Comparison of ENCODE assay signal across 26 cellular contexts in genomic region chr10:22978287-22978686, GRCh38. TPM values are rescaled to one million over a fixed set of nuclear protein-coding genes. Genes with fewer than 3 reads are reported as not detected.
DNase-seq lines count a peak whose midpoint lies in the region; ATAC-seq and TF ChIP-seq lines count a peak whose summit lies in the region.
"Had no signal": no experiment of that assay in that cellular context is flagged by ENCODE, and none has a peak within 500 bp of the region (broad histone marks: within the 10 kb centered on the region; RNA-seq: fewer than 3 reads in every experiment).

No MANE protein-coding gene starts in this region.

- DNase-seq in BE2C (peak; percentile 11), LHCN-M2 (ENCODE audit: low read depth) (peak; percentile 63), Right ventricle myocardium superior (no peak), SIG-M5 treated with dmso at 0.1 percent for 504 hours (lab: John Stamatoyannopoulos, UW; ENCODE audit: unreplicated experiment) (no peak)
- DNase-seq: activated CD4-positive, CD25-positive, alpha-beta regulatory T cell; activated naive CD8-positive, alpha-beta T cell treated with anti-CD3 and anti-CD28 coated beads, Interleukin-2, amount 50 U/mL, for 24 hours; activated T-cell treated with anti-CD3 and anti-CD28 coated beads, Interleukin-2, amount 50 U/mL, for 72 hours; mammary epithelial cell; NCI-H524; nephron progenitor cell; sigmoid colon; stimulated activated CD4-positive, alpha-beta T cell treated with anti-CD3 and anti-CD28 coated beads, Interleukin-4, amount 100 ng/mL, for 4 hours; T-helper 1 cell; upper lobe of left lung had no signal

- H3K4me3 ChIP-seq in BE2C (ENCODE audit: low read depth, low read length): no peak overlapping the region
- H3K4me3 ChIP-seq: BLaER1, gastroesophageal sphincter, HAP-1, hepatocyte, sigmoid colon, upper lobe of left lung had no signal

- H3K4me1 ChIP-seq in BE2C: peaks cover 20% of the 10 kb centered on the region
- H3K4me1 ChIP-seq: BLaER1, gastroesophageal sphincter, sigmoid colon, upper lobe of left lung had no signal

- no peaks in the 10 kb centered on the region for H3K9me3 ChIP-seq in BE2C
- H3K9me3 ChIP-seq: BLaER1, gastroesophageal sphincter, HAP-1, sigmoid colon, upper lobe of left lung had no signal

- intact Hi-C loops in Right ventricle myocardium superior (cut with DNase I): no loop called here

- ATAC-seq in Right ventricle myocardium superior (ENCODE audit: poor library complexity): no peak
- no peak for ATAC-seq in GM21515 (IDR thresholded peaks at IDR 0.05; ENCODE audit: unreplicated experiment)
- no peak for ATAC-seq in HG03469 (IDR thresholded peaks at IDR 0.05; ENCODE audit: unreplicated experiment)
- ATAC-seq: activated naive CD8-positive, alpha-beta T cell treated with anti-CD3 and anti-CD28 coated beads, Interleukin-2, amount 50 U/mL, for 24 hours; activated T-cell treated with anti-CD3 and anti-CD28 coated beads, Interleukin-2, amount 50 U/mL, for 72 hours; gastroesophageal sphincter had no signal

- H3K36me3 ChIP-seq in BE2C: no peaks in the 10 kb centered on the region
- H3K36me3 ChIP-seq: BLaER1, gastroesophageal sphincter, HAP-1, sigmoid colon, upper lobe of left lung had no signal

- peak overlapping the region; percentile 76 for H3K27ac ChIP-seq in VCaP
- H3K27ac ChIP-seq in layer of hippocampus (ENCODE audit: low read depth, low read length): peak overlapping the region; percentile 21
- H3K27ac ChIP-seq: BLaER1, gastroesophageal sphincter, hepatocyte, sigmoid colon, upper lobe of left lung had no signal

- TF ChIP-seq CTCF in BE2C (IDR thresholded peaks at IDR 0.05; ENCODE audit: low read depth, low read length) (no peak), VCaP (conservative IDR thresholded peaks at IDR 0.05) (no peak)

- no peaks in the 10 kb centered on the region for H3K27me3 ChIP-seq in BE2C
- H3K27me3 ChIP-seq in layer of hippocampus (ENCODE audit: control insufficient read depth, insufficient read depth, low read length): no peaks in the 10 kb centered on the region
- H3K27me3 ChIP-seq: BLaER1, gastroesophageal sphincter, hepatocyte, sigmoid colon, upper lobe of left lung had no signal

RNA-seq across cellular contexts. Expression of gene ARMC3, which starts 50.4 kb away (rescaled TPM):
- polyA plus RNA-seq in BE2C (2012; ENCODE audit: insufficient read depth, insufficient read length, low read depth): not detected
- total RNA-seq in LHCN-M2 (2014; rRNA removed) (not detected in 2 replicates), Right ventricle myocardium superior (not detected)
- polyA plus RNA-seq in LHCN-M2 (2012): not detected
- total RNA-seq: activated T-cell treated with anti-CD3 and anti-CD28 coated beads, Interleukin-2, amount 50 U/mL, for 72 hours; dermis microvascular lymphatic vessel endothelial cell; G401; gastroesophageal sphincter; hepatocyte; mammary epithelial cell; pulmonary artery endothelial cell; sigmoid colon had no signal
- polyA plus RNA-seq: AG04450, hepatocyte, sigmoid colon had no signal

Comparison
In these comparisons a context has a peak if more than half of its experiments do, and no peak if none do; other contexts are left out.
1. DNase-seq: peak in BE2C (single experiment) and LHCN-M2 (single experiment); none in Right ventricle myocardium superior (single experiment) and SIG-M5 treated with dmso at 0.1 percent for 504 hours (single experiment).